8 cellular contexts compared by ENCODE assay signal in the genomic region with DNA sequence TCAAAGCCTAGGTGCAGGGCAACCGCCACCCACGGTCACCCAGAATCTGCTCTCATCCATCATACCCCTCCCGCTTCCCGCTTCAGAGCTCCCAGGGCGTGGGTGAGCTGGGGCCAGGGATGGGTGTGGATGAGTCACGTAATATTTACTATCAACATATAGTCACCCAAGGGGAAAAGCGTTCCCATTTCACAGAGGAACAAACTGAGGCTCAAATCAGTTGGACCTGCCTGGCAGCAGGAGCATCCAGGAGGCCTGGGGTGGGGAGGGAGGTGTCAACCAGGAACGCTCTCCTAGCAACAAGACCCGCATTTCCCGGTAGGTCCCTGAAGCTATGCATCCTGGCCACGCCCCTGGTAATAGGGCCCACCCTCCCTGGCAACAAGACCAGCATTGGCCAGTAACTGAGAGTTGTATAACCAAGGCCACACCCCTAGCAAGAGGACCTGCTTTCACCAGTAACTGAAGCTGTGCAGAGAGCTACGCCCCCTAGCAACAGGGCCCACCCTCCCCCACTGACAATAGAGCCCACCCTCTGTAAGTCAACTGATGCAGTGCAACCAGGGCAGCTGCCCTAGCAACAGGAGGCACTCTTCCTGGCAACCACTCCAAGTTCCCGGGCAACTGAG. TPM values are rescaled to one million over a fixed set of nuclear protein-coding genes. Genes with fewer than 3 reads are reported as not detected.
DNase-seq lines count a peak whose midpoint lies in the region; ATAC-seq and TF ChIP-seq lines count a peak whose summit lies in the region.

No MANE protein-coding gene starts in this region.

- no peaks in the 10 kb centered on the region for H3K27me3 ChIP-seq in CD8-positive, alpha-beta T cell (ENCODE audit: insufficient read depth, low read length)
- H3K27me3 ChIP-seq in GM23338 (ENCODE audit: insufficient read depth) (no peaks in the 10 kb centered on the region), body of pancreas (no peaks in the 10 kb centered on the region), mesenchymal stem cell (ENCODE audit: control insufficient read depth in 1 of 2, insufficient read depth in 1 of 2, low read length in 2 of 2) (peaks cover 0 to 8% of the 10 kb centered on the region in 2 experiments), prostate gland (replicated peaks; ENCODE audit: insufficient read depth) (no peaks in the 10 kb centered on the region)

- H3K4me2 ChIP-seq in GM23338: peak overlapping the region; percentile 33; the same call in 1 of the 2 replicates
- no peak overlapping the region for H3K4me2 ChIP-seq in mesenchymal stem cell (ENCODE audit: low read length, poor library complexity, severe bottlenecking)

- no peak overlapping the region for H3K4me3 Mint-ChIP-seq in CD8-positive, alpha-beta T cell
- no peak overlapping the region for H3K4me3 Mint-ChIP-seq in GM23338

- no peak overlapping the region for H3K23ac ChIP-seq in mesenchymal stem cell (ENCODE audit: low read length in 2 of 2)

- no peak overlapping the region for H2AFZ ChIP-seq in GM23338
- H2AFZ ChIP-seq in mesenchymal stem cell (ENCODE audit: low read depth, low read length): no peak overlapping the region

- no peak overlapping the region for H2AK5ac ChIP-seq in mesenchymal stem cell (ENCODE audit: low read length, severe bottlenecking)

- H4K8ac ChIP-seq in mesenchymal stem cell (ENCODE audit: low read length): peak overlapping the region; percentile 22

- no peaks in the 10 kb centered on the region for H3K79me2 ChIP-seq in GM23338 (replicated peaks; ENCODE audit: insufficient read depth)

- DNase-seq in CD8-positive, alpha-beta T cell: peak in 2 of 7 experiments; percentile 22 to 33
- DNase-seq in GM23338 (ENCODE audit: low spot score): peak; percentile 97
- peak; percentile 90 for DNase-seq in NCI-H2227 treated with DMSO at 0.1 percent for 48 hours (lab: John Stamatoyannopoulos, UW)
- peak in 3 of 4 donors; percentile 38 to 64 (median 44) for DNase-seq in body of pancreas
- peak; percentile 59 for DNase-seq in mesenchymal stem cell
- DNase-seq in prostate gland (ENCODE audit: low spot score): no peak
- no peak for DNase-seq in superior temporal gyrus (ENCODE audit: extremely low spot score)

- no peak overlapping the region for H2BK120ac ChIP-seq in mesenchymal stem cell (ENCODE audit: low read depth, low read length)

- H3K36me3 Mint-ChIP-seq in CD8-positive, alpha-beta T cell: no peaks in the 10 kb centered on the region
- H3K36me3 Mint-ChIP-seq in GM23338 (ENCODE audit: low read depth): peaks cover 24% of the 10 kb centered on the region

- no peak overlapping the region for H3K4me3 ChIP-seq in CD8-positive, alpha-beta T cell (ENCODE audit: low read depth, low read length)
- H3K4me3 ChIP-seq in GM23338: no peak overlapping the region
- H3K4me3 ChIP-seq in body of pancreas: no peak overlapping the region
- H3K4me3 ChIP-seq in mesenchymal stem cell (ENCODE audit: insufficient read depth in 1 of 2, low read depth in 1 of 2, low read length in 2 of 2): no peak overlapping the region
- H3K4me3 ChIP-seq in prostate gland: no peak overlapping the region

- H3F3A ChIP-seq in GM23338 (replicated peaks; ENCODE audit: low read depth): 0 out of 2 replicates have a peak, but pooled peaks cover 3% of the 10 kb centered on the region

- TF ChIP-seq POLR2A in body of pancreas (IDR thresholded peaks at IDR 0.05) (no peak), prostate gland (IDR thresholded peaks at IDR 0.05) (no peak)

- no peak overlapping the region for H2BK12ac ChIP-seq in mesenchymal stem cell (ENCODE audit: low read length in 2 of 2)

- no peaks in the 10 kb centered on the region for H3K36me3 ChIP-seq in CD8-positive, alpha-beta T cell (ENCODE audit: insufficient read depth, low read length)
- 0 out of 2 replicates have a peak, but pooled peaks cover 4% of the 10 kb centered on the region for H3K36me3 ChIP-seq in GM23338 (ENCODE audit: insufficient read depth)
- H3K36me3 ChIP-seq in body of pancreas (replicated peaks in 1 of 2; ENCODE audit: insufficient read depth in 1 of 2, low read depth in 2 of 2): no peaks in the 10 kb centered on the region
- peaks cover 12 to 73% of the 10 kb centered on the region in 2 experiments for H3K36me3 ChIP-seq in mesenchymal stem cell (ENCODE audit: control insufficient read depth in 1 of 2, insufficient read depth in 2 of 2, low read depth in 1 of 2, low read length in 2 of 2)
- H3K36me3 ChIP-seq in prostate gland: peaks cover 0 to under 1% of the 10 kb centered on the region in 2 donors

- H3K9ac ChIP-seq in mesenchymal stem cell (ENCODE audit: low read length): no peak overlapping the region

- intact Hi-C loops in CD8-positive, alpha-beta T cell (cut with DNase I, micrococcal nuclease): loop anchor here (5.0 kb wide), 2 partner anchors 138 to 293 kb away; a partner anchor contains a TSS
- intact Hi-C loops in body of pancreas (cut with DNase I) (loop anchor here (5.0 to 10.0 kb wide), 2 partner anchors 148 to 320 kb away; no protein-coding TSS in a partner anchor), prostate gland (cut with DNase I) (no loop called here)

- no peak overlapping the region for H3K27ac Mint-ChIP-seq in CD8-positive, alpha-beta T cell
- H3K27ac Mint-ChIP-seq in GM23338: peak overlapping the region; percentile 90

- H3K79me1 ChIP-seq in mesenchymal stem cell (replicated peaks; ENCODE audit: low read length, poor library complexity, severe bottlenecking): no peaks in the 10 kb centered on the region

- H3K9me3 Mint-ChIP-seq in CD8-positive, alpha-beta T cell: no peaks in the 10 kb centered on the region
- no peaks in the 10 kb centered on the region for H3K9me3 Mint-ChIP-seq in GM23338

- H3K9me2 ChIP-seq in GM23338 (ENCODE audit: insufficient read depth): no peaks in the 10 kb centered on the region

- H4K91ac ChIP-seq in mesenchymal stem cell (ENCODE audit: low read length): no peak overlapping the region

- POLR2A ChIA-PET in CD8-positive, alpha-beta T cell (lab: Charles Lee): interaction anchor here (0.6 kb wide), 1 partner anchor 143 kb away, joined by 4 read pairs; no protein-coding TSS in a partner anchor

- no peak overlapping the region for H3K27ac ChIP-seq in CD8-positive, alpha-beta T cell (ENCODE audit: low read depth, low read length)
- H3K27ac ChIP-seq in GM23338 (ENCODE audit: low read depth) (peak overlapping the region; percentile 69; the same call in 1 of the 2 replicates), body of pancreas (no peak overlapping the region), mesenchymal stem cell (ENCODE audit: low read length, poor library complexity, severe bottlenecking) (peak overlapping the region; percentile 18), prostate gland (no peak overlapping the region)

- no peak overlapping the region for H3K18ac ChIP-seq in mesenchymal stem cell (ENCODE audit: low read depth in 1 of 2, low read length in 2 of 2)

- ATAC-seq in CD8-positive, alpha-beta T cell: peak; percentile 48
- ATAC-seq in GM23338 (peak; percentile 86), body of pancreas (no peak), GM21825 (IDR thresholded peaks at IDR 0.05; ENCODE audit: unreplicated experiment) (no peak)

- H3K14ac ChIP-seq in mesenchymal stem cell (ENCODE audit: low read length in 2 of 2): no peak overlapping the region

- CTCF ChIA-PET in CD8-positive, alpha-beta T cell (lab: Charles Lee): interaction anchor here (2.2 to 4.8 kb wide), 2 partner anchors 137 to 244 kb away, joined by 7 to 18 read pairs; no protein-coding TSS in a partner anchor

- no peak for TF ChIP-seq CTCF in CD8-positive, alpha-beta T cell (IDR thresholded peaks at IDR 0.05)
- TF ChIP-seq CTCF in GM23338 (conservative IDR thresholded peaks at IDR 0.05; ENCODE audit: low read depth in 2 of 2) (no peak), body of pancreas (IDR thresholded peaks at IDR 0.05) (no peak), prostate gland (IDR thresholded peaks at IDR 0.05) (no peak)

- no peaks in the 10 kb centered on the region for H3K9me3 ChIP-seq in CD8-positive, alpha-beta T cell (ENCODE audit: low read length)
- H3K9me3 ChIP-seq in body of pancreas (no peaks in the 10 kb centered on the region), mesenchymal stem cell (ENCODE audit: control insufficient read depth, low read length) (no peaks in the 10 kb centered on the region), prostate gland (no peaks in the 10 kb centered on the region)

- H4K20me1 ChIP-seq in GM23338 (replicated peaks; ENCODE audit: insufficient read depth): no peaks in the 10 kb centered on the region; the same call in 1 of the 2 replicates

- no peaks in the 10 kb centered on the region for H3K27me3 Mint-ChIP-seq in CD8-positive, alpha-beta T cell (ENCODE audit: low read depth)
- H3K27me3 Mint-ChIP-seq in GM23338 (ENCODE audit: insufficient read depth, low read depth, poor library complexity): peaks cover 4% of the 10 kb centered on the region

- whole genome bisulfite sequencing in body of pancreas, 2 donors: 42 to 76% methylated on average over 3 to 13 of the region's 13 CpGs
- 54% methylated on average over 7 of the region's 13 CpGs for WGBS in mesenchymal stem cell
- 75% methylated on average over 13 of the region's 13 CpGs for WGBS in prostate gland

- H3K4ac ChIP-seq in mesenchymal stem cell (ENCODE audit: low read depth in 1 of 2, low read length in 2 of 2): no peak overlapping the region

- H3K4me1 Mint-ChIP-seq in CD8-positive, alpha-beta T cell (ENCODE audit: low read depth): peaks cover 16% of the 10 kb centered on the region
- H3K4me1 Mint-ChIP-seq in GM23338: peaks cover 17% of the 10 kb centered on the region

- H2BK5ac ChIP-seq in mesenchymal stem cell (ENCODE audit: low read depth, low read length, poor library complexity, severe bottlenecking): no peak overlapping the region

- H3K4me1 ChIP-seq in CD8-positive, alpha-beta T cell (ENCODE audit: insufficient read depth, low read length): peaks cover 16% of the 10 kb centered on the region
- H3K4me1 ChIP-seq in GM23338 (ENCODE audit: insufficient read depth) (peaks cover 10% of the 10 kb centered on the region), body of pancreas (no peaks in the 10 kb centered on the region), mesenchymal stem cell (ENCODE audit: control insufficient read depth, insufficient read depth, low read depth, low read length) (peaks cover 26% of the 10 kb centered on the region), prostate gland (replicated peaks) (no peaks in the 10 kb centered on the region)

- H2BK15ac ChIP-seq in mesenchymal stem cell (ENCODE audit: low read depth, poor library complexity, severe bottlenecking): no peak overlapping the region

RNA-seq across cellular contexts. Expression of a gene that starts 32.7 kb away (rescaled TPM):
- 10 to 100 TPM; 11.0 to 14.1 TPM for total RNA-seq in CD8-positive, alpha-beta T cell
- total RNA-seq in GM23338 (2014; rRNA removed; shearing (Covaris generic)): 11.2 and 14.1 TPM in 2 replicates
- polyA plus RNA-seq in GM23338 (2016; fragmentation: Nextera tagmentation; extraction: Ambion mirVana): 9.2 and 12.4 TPM in 2 replicates
- total RNA-seq in body of pancreas: 10 to 100 TPM; 22.1 to 23.6 TPM
- polyA plus RNA-seq in mesenchymal stem cell (2013, experiment 1 of 2): 5.8 TPM
- 6.0 TPM for polyA plus RNA-seq in mesenchymal stem cell (2013, experiment 2 of 2)
- total RNA-seq in prostate gland: 10 to 100 TPM; 62.1 to 84.5 TPM

RNA-seq across cellular contexts. Expression of a gene that starts 32.8 kb away (rescaled TPM):
- 10 to 100 TPM; 10.5 to 11.0 TPM for total RNA-seq in CD8-positive, alpha-beta T cell
- total RNA-seq in GM23338 (2014; rRNA removed; shearing (Covaris generic)): 29.8 and 35.1 TPM in 2 replicates
- polyA plus RNA-seq in GM23338 (2016; fragmentation: Nextera tagmentation; extraction: Ambion mirVana): 29.6 and 32.6 TPM in 2 replicates
- total RNA-seq in body of pancreas (10 to 100 TPM; 85.6 to 98.2 TPM), prostate gland (100 to 1,000 TPM; 456 to 513 TPM)
- polyA plus RNA-seq in mesenchymal stem cell (2013, experiment 1 of 2): 51.6 TPM
- 55.0 TPM for polyA plus RNA-seq in mesenchymal stem cell (2013, experiment 2 of 2)

RNA-seq across cellular contexts. Expression of a gene that starts 42.3 kb away (rescaled TPM):
- total RNA-seq in CD8-positive, alpha-beta T cell: 1 to 10 TPM; 1.1 to 2.3 TPM
- total RNA-seq in GM23338 (2014; rRNA removed; shearing (Covaris generic)): 87.3 and 122 TPM in 2 replicates
- polyA plus RNA-seq in GM23338 (2016; fragmentation: Nextera tagmentation; extraction: Ambion mirVana): 15.3 and 15.6 TPM in 2 replicates
- total RNA-seq in body of pancreas (100 to 1,000 TPM in 1 of 2 donors, 10 to 100 TPM in 1; 36.6 to 150 TPM), prostate gland (10 to 100 TPM; 39.6 to 65.9 TPM)
- polyA plus RNA-seq in mesenchymal stem cell (2013, experiment 1 of 2): 3.0 TPM
- polyA plus RNA-seq in mesenchymal stem cell (2013, experiment 2 of 2): 3.2 TPM

RNA-seq across cellular contexts. Expression of a gene that starts 46.6 kb away (rescaled TPM):
- total RNA-seq in CD8-positive, alpha-beta T cell: 10 to 100 TPM in 1 of 2 experiments, 1 to 10 TPM in 1; 9.2 to 11.4 TPM
- total RNA-seq in GM23338 (2014; rRNA removed; shearing (Covaris generic)): 15.0 and 20.2 TPM in 2 replicates
- 6.7 and 6.9 TPM in 2 replicates for polyA plus RNA-seq in GM23338 (2016; fragmentation: Nextera tagmentation; extraction: Ambion mirVana)
- 10 to 100 TPM; 10.5 to 19.7 TPM for total RNA-seq in body of pancreas
- polyA plus RNA-seq in mesenchymal stem cell (2013, experiment 1 of 2): 16.0 TPM
- 16.1 TPM for polyA plus RNA-seq in mesenchymal stem cell (2013, experiment 2 of 2)
- 10 to 100 TPM; 34.3 to 40.1 TPM for total RNA-seq in prostate gland

Comparison
In these comparisons a context has a peak if more than half of its experiments do, and no peak if none do; other contexts are left out.
1. ATAC-seq: peak in CD8-positive, alpha-beta T cell (single experiment) and GM23338 (single experiment); none in body of pancreas (single experiment) and GM21825 (single experiment).
2. DNase-seq: peak in GM23338 (single experiment), NCI-H2227 treated with DMSO at 0.1 percent for 48 hours (single experiment), body of pancreas (3 of 4) and mesenchymal stem cell (single experiment); none in prostate gland (single experiment) and superior temporal gyrus (single experiment).
3. H3K27ac ChIP-seq: peak in GM23338 (single experiment) and mesenchymal stem cell (single experiment); none in CD8-positive, alpha-beta T cell (single experiment), body of pancreas (0 of 4) and prostate gland (0 of 2).
4. RNA of a gene that starts 32.8 kb away (total RNA-seq): 456 to 513 TPM in prostate gland; 85.6 to 98.2 TPM in body of pancreas, 29.8 to 35.1 TPM in GM23338 and 10.5 to 11.0 TPM in CD8-positive, alpha-beta T cell; every median in the first group is over 4 times any median in the second.
5. RNA of a gene that starts 42.3 kb away (total RNA-seq): 36.6 to 150 TPM in body of pancreas, 87.3 to 122 TPM in GM23338 and 39.6 to 65.9 TPM in prostate gland; 1.1 to 2.3 TPM in CD8-positive, alpha-beta T cell; every median in the first group is over 10 times any median in the second.